1 cellular context compared by ENCODE assay signal in genomic region chrX:71098302-71098701, GRCh38.
TF ChIP-seq lines count a peak whose summit lies in the region.

No MANE protein-coding gene starts in this region.

TF ChIP-seq in K562, 482 proteins besides CTCF, POLR2A, EP300 and RAD21 (continued from another document):
- TF ChIP-seq CTCFL (IDR thresholded peaks at IDR 0.05; ENCODE audit: borderline replicate concordance, insufficient read depth, low read depth, low read length, poor library complexity, severe bottlenecking) = peak; percentile 60
- no peak for TF ChIP-seq NFE2L1 (tag; IDR thresholded peaks at IDR 0.05; ENCODE audit: borderline replicate concordance, low read depth)
- no peak for TF ChIP-seq MLLT1 (IDR thresholded peaks at IDR 0.05)
TF ChIP-seq in K562: peak in this region for 12.
